8 cellular contexts compared by ENCODE assay signal in genomic region chr2:27683390-27684071, GRCh38. TPM values are rescaled to one million over a fixed set of nuclear protein-coding genes. Genes with fewer than 3 reads are reported as not detected.
DNase-seq lines count a peak whose midpoint lies in the region; ATAC-seq and TF ChIP-seq lines count a peak whose summit lies in the region.

No MANE protein-coding gene starts in this region.

- POLR2A ChIA-PET in OCI-LY7 (lab: Charles Lee) = interaction anchor here (1.0 to 1.5 kb wide), 2 partner anchors 18 to 35 kb away, joined by 3 to 6 read pairs; no protein-coding TSS in a partner anchor
- POLR2A ChIA-PET in naive thymus-derived CD8-positive, alpha-beta T cell (lab: Charles Lee) = interaction anchor here (0.6 to 1.1 kb wide), 3 partner anchors 20 to 351 kb away, joined by 3 to 8 read pairs (median 6); partner anchors contain the start of genes SLC4A1AP and SUPT7L

- H4K20me1 ChIP-seq in OCI-LY7 (ENCODE audit: insufficient read depth, low read length) = no peaks in the 10 kb centered on the region

- CTCF ChIA-PET in OCI-LY7 (lab: Charles Lee; ENCODE audit: unreplicated experiment) = interaction anchor here (1.0 to 1.1 kb wide), 2 partner anchors 22 to 719 kb away, joined by 3 read pairs; no protein-coding TSS in a partner anchor

- no peaks in the 10 kb centered on the region for H3K4me1 ChIP-seq in OCI-LY7 (ENCODE audit: insufficient read depth, low read length, poor library complexity, severe bottlenecking)

- H3K36me3 ChIP-seq in OCI-LY7 (ENCODE audit: insufficient read depth, low read length) = peaks cover 72% of the 10 kb centered on the region

- H3K27ac Mint-ChIP-seq in naive thymus-derived CD8-positive, alpha-beta T cell = peak overlapping the region in 9 of 10 donors; percentile 39 to 92 (median 72)
- H3K27ac Mint-ChIP-seq in stimulated activated effector memory CD8-positive, alpha-beta T cell treated with anti-CD3 and anti-CD28 coated beads, Interleukin-12 subunit alpha, Interleukin-12 subunit beta, amount 100 ng/mL, for 72 hours = peak overlapping the region; percentile 95

- no peaks in the 10 kb centered on the region for H3K9me3 ChIP-seq in OCI-LY7 (ENCODE audit: low read length)

- peaks cover 9 to 80% (median 20%) of the 10 kb centered on the region in 3 donors for H3K36me3 Mint-ChIP-seq in naive thymus-derived CD8-positive, alpha-beta T cell
- peaks cover 73% of the 10 kb centered on the region for H3K36me3 Mint-ChIP-seq in stimulated activated effector memory CD8-positive, alpha-beta T cell treated with anti-CD3 and anti-CD28 coated beads, Interleukin-12 subunit alpha, Interleukin-12 subunit beta, amount 100 ng/mL, for 72 hours

- TF ChIP-seq POLR2A in erythroblast (IDR thresholded peaks at IDR 0.05; ENCODE audit: low read length) = no peak

- peak; percentile 80 for DNase-seq in Ammon's horn (ENCODE audit: low spot score)
- peak; percentile 94 for DNase-seq in KG1 (lab: John Stamatoyannopoulos, UW)
- DNase-seq in OCI-LY7 (ENCODE audit: low spot score) = peak; percentile 94
- peak; percentile 92 for DNase-seq in activated CD8-positive, alpha-beta memory T cell treated with anti-CD3 and anti-CD28 coated beads, Interleukin-2, amount 50 U/mL, for 48 hours
- peak; percentile 93 to 97 for DNase-seq in erythroblast (lab: John Stamatoyannopoulos, UW)
- peak; percentile 67 to 91 (median 86) for DNase-seq in naive thymus-derived CD8-positive, alpha-beta T cell
- peak; percentile 90 to 96 for DNase-seq in stimulated activated effector memory CD8-positive, alpha-beta T cell treated with anti-CD3 and anti-CD28 coated beads, Interleukin-12 subunit alpha, Interleukin-12 subunit beta, amount 100 ng/mL, for 72 hours (ENCODE audit: low spot score in 2 of 2)

- H3K79me2 ChIP-seq in OCI-LY7 (ENCODE audit: insufficient read depth, low read depth, low read length) = no peaks in the 10 kb centered on the region

- intact Hi-C loops in OCI-LY7 (cut with micrococcal nuclease; ENCODE audit: unreplicated experiment) = no loop called here

- H3K9me2 ChIP-seq in OCI-LY7 (ENCODE audit: insufficient read depth, low read length) = no peaks in the 10 kb centered on the region

- no peaks in the 10 kb centered on the region for H3K27me3 Mint-ChIP-seq in naive thymus-derived CD8-positive, alpha-beta T cell

- no peaks in the 10 kb centered on the region for H3K9me3 Mint-ChIP-seq in naive thymus-derived CD8-positive, alpha-beta T cell
- H3K9me3 Mint-ChIP-seq in stimulated activated effector memory CD8-positive, alpha-beta T cell treated with anti-CD3 and anti-CD28 coated beads, Interleukin-12 subunit alpha, Interleukin-12 subunit beta, amount 100 ng/mL, for 72 hours = no peaks in the 10 kb centered on the region

- TF ChIP-seq CTCF in OCI-LY7 (conservative IDR thresholded peaks at IDR 0.05; ENCODE audit: low read length) = peak; percentile 100

- H3K4me2 ChIP-seq in OCI-LY7 (ENCODE audit: low read length) = no peak overlapping the region

- H3K4me3 ChIP-seq in OCI-LY7 (ENCODE audit: low read depth, low read length, poor library complexity, severe bottlenecking) = no peak overlapping the region

- ATAC-seq in GM19351 (IDR thresholded peaks at IDR 0.05; ENCODE audit: unreplicated experiment) = peak; percentile 64
- ATAC-seq in naive thymus-derived CD8-positive, alpha-beta T cell = peak; percentile 93
- ATAC-seq in stimulated activated effector memory CD8-positive, alpha-beta T cell treated with anti-CD3 and anti-CD28 coated beads, Interleukin-12 subunit alpha, Interleukin-12 subunit beta, amount 100 ng/mL, for 72 hours = peak; percentile 74

- no peak overlapping the region for H2AFZ ChIP-seq in OCI-LY7 (ENCODE audit: low read length)

- BruUV-seq in OCI-LY7 (replicated peaks; lab: Mats Ljungman, UMichigan) = no TSS peak

- peaks cover 8 to 25% (median 14%) of the 10 kb centered on the region in 4 donors for H3K4me1 Mint-ChIP-seq in naive thymus-derived CD8-positive, alpha-beta T cell
- peaks cover 48% of the 10 kb centered on the region for H3K4me1 Mint-ChIP-seq in stimulated activated effector memory CD8-positive, alpha-beta T cell treated with anti-CD3 and anti-CD28 coated beads, Interleukin-12 subunit alpha, Interleukin-12 subunit beta, amount 100 ng/mL, for 72 hours

- peak overlapping the region in 1 of 10 donors; percentile 73 for H3K4me3 Mint-ChIP-seq in naive thymus-derived CD8-positive, alpha-beta T cell
- H3K4me3 Mint-ChIP-seq in stimulated activated effector memory CD8-positive, alpha-beta T cell treated with anti-CD3 and anti-CD28 coated beads, Interleukin-12 subunit alpha, Interleukin-12 subunit beta, amount 100 ng/mL, for 72 hours = peak overlapping the region; percentile 26

- H3K27ac ChIP-seq in OCI-LY7 (ENCODE audit: low read depth, low read length, poor library complexity, severe bottlenecking) = no peak overlapping the region

RNA-seq across cellular contexts. Expression of gene SLC4A1AP, which starts 19.8 kb away (rescaled TPM):
- 26.2 and 36.7 TPM in 2 replicates for total RNA-seq in OCI-LY7 (2014; rRNA removed; shearing (Covaris generic))
- total RNA-seq in OCI-LY7 (2022) = 26.7 and 27.9 TPM in 2 replicates
- total RNA-seq in naive thymus-derived CD8-positive, alpha-beta T cell = 10 to 100 TPM; 27.4 to 28.5 TPM
- 10 to 100 TPM; 25.3 to 28.6 (median 27.6) TPM for polyA plus RNA-seq in naive thymus-derived CD8-positive, alpha-beta T cell

RNA-seq across cellular contexts. Expression of gene SUPT7L, which starts 20.1 kb away (rescaled TPM):
- 32.3 and 33.6 TPM in 2 replicates for total RNA-seq in OCI-LY7 (2014; rRNA removed; shearing (Covaris generic))
- 33.0 and 35.8 TPM in 2 replicates for total RNA-seq in OCI-LY7 (2022)
- total RNA-seq in naive thymus-derived CD8-positive, alpha-beta T cell = 10 to 100 TPM; 49.7 to 52.0 TPM
- polyA plus RNA-seq in naive thymus-derived CD8-positive, alpha-beta T cell = 10 to 100 TPM; 17.0 to 23.3 (median 19.9) TPM

RNA-seq across cellular contexts. Expression of gene GPN1, which starts 54.7 kb away (rescaled TPM):
- total RNA-seq in OCI-LY7 (2014; rRNA removed; shearing (Covaris generic)) = 29.5 and 31.1 TPM in 2 replicates
- total RNA-seq in OCI-LY7 (2022) = 36.6 and 42.2 TPM in 2 replicates
- 10 to 100 TPM; 26.4 to 27.1 TPM for total RNA-seq in naive thymus-derived CD8-positive, alpha-beta T cell
- 10 to 100 TPM; 57.1 to 70.4 (median 61.3) TPM for polyA plus RNA-seq in naive thymus-derived CD8-positive, alpha-beta T cell

RNA-seq across cellular contexts. Expression of gene CCDC121, which starts 54.7 kb away (rescaled TPM):
- 5.1 and 9.2 TPM in 2 replicates for total RNA-seq in OCI-LY7 (2014; rRNA removed; shearing (Covaris generic))
- 4.7 and 7.7 TPM in 2 replicates for total RNA-seq in OCI-LY7 (2022)
- total RNA-seq in naive thymus-derived CD8-positive, alpha-beta T cell = 1 to 10 TPM; 1.6 to 1.8 TPM
- polyA plus RNA-seq in naive thymus-derived CD8-positive, alpha-beta T cell = 1 to 10 TPM in 1 of 3 donors, under 1 TPM in 2; 0.38 to 1.8 (median 0.99) TPM
